Comparison of ENCODE assay signal across 1 cellular context in the genomic region with DNA sequence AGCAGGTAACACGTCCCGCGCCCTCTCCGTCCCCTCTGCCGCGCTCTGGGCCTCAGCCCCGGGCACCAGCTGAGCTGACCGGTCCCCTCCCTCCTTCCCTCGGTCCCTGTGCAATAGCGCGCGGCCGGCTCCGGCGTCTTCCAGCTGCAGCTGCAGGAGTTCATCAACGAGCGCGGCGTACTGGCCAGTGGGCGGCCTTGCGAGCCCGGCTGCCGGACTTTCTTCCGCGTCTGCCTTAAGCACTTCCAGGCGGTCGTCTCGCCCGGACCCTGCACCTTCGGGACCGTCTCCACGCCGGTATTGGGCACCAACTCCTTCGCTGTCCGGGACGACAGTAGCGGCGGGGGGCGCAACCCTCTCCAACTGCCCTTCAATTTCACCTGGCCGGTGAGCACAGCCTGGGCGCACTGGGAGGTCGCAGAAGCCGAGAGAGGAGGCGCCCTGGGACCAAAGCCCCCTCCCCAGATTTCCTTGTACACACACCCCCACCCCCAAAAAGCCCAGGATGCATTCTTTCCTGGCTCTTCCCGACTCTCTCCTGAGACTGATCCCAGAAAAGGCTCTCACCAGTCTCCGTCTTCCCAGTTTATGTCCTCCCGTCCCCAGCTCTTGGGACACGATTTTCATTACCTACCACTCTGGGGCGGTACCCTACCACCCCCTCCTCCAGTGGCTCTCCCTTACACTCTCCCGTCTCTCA.
TF ChIP-seq lines count a peak whose summit lies in the region.

No MANE protein-coding gene starts in this region.

TF ChIP-seq in HCT116, 20 proteins besides CTCF, POLR2A, EP300 and RAD21:
- TF ChIP-seq JUND (IDR thresholded peaks at IDR 0.05) (no peak), ZNF274 (IDR thresholded peaks at IDR 0.05; ENCODE audit: low read depth, low read length) (no peak), ZFX (IDR thresholded peaks at IDR 0.05) (peak; percentile 13; the same call in 1 of the 2 replicates)
- TF ChIP-seq, protein P1, sequence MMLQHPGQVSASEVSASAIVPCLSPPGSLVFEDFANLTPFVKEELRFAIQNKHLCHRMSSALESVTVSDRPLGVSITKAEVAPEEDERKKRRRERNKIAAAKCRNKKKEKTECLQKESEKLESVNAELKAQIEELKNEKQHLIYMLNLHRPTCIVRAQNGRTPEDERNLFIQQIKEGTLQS (IDR thresholded peaks at IDR 0.05): no peak
